In genomic region chr1:17273096-17273495, GRCh38 we compare ENCODE assay signal across 29 cellular contexts. TPM values are rescaled to one million over a fixed set of nuclear protein-coding genes. Genes with fewer than 3 reads are reported as not detected.
"Had no signal": no experiment of that assay in that cellular context is flagged by ENCODE, and none has a peak within 500 bp of the region (broad histone marks: within the 10 kb centered on the region; RNA-seq: fewer than 3 reads in every experiment).

No MANE protein-coding gene starts in this region.

- H3K27me3 ChIP-seq: neutrophil, right atrium auricular region, thyroid gland, upper lobe of left lung, uterus had no signal

- H3K27ac ChIP-seq: dorsolateral prefrontal cortex, heart right ventricle, left ventricle myocardium inferior, neutrophil, right atrium auricular region, suprapubic skin, thyroid gland, upper lobe of left lung, uterus had no signal

- H3K9me3 ChIP-seq: heart right ventricle, left ventricle myocardium inferior, neutrophil, right atrium auricular region, suprapubic skin, thyroid gland, upper lobe of left lung, uterus had no signal

- H3K4me1 ChIP-seq: left ventricle myocardium inferior, right atrium auricular region, thyroid gland, upper lobe of left lung, uterus had no signal

- H3K36me3 ChIP-seq: heart right ventricle, left ventricle myocardium inferior, neutrophil, right atrium auricular region, suprapubic skin, thyroid gland, upper lobe of left lung, uterus had no signal

- ATAC-seq: heart right ventricle; naive thymus-derived CD4-positive, alpha-beta T cell; stimulated activated effector memory CD8-positive, alpha-beta T cell treated with anti-CD3 and anti-CD28 coated beads, Interleukin-12 subunit alpha, Interleukin-12 subunit beta, amount 100 ng/mL, for 72 hours; stimulated activated naive CD8-positive, alpha-beta T cell treated with anti-CD3 and anti-CD28 coated beads, Interleukin-15, Interleukin-2, amounts not matched to agents 100 U/mL and 50 U/mL, for 24 hours had no signal

- DNase-seq: cortex of kidney; dorsolateral prefrontal cortex; effector CD8-positive, alpha-beta T cell; heart right ventricle; immature natural killer cell; left ventricle myocardium inferior; mesenchymal stem cell; midbrain; naive thymus-derived CD4-positive, alpha-beta T cell; nephron progenitor cell; stimulated activated CD4-positive, alpha-beta T cell treated with anti-CD3 and anti-CD28 coated beads, Interleukin-4, amount 100 ng/mL, for 1 hour; stimulated activated CD8-positive, alpha-beta memory T cell treated with anti-CD3 and anti-CD28 coated beads, Interleukin-4, amount 100 ng/mL, for 48 hours; stimulated activated naive CD8-positive, alpha-beta T cell treated with anti-CD3 and anti-CD28 coated beads, Interleukin-15, Interleukin-2, amounts not matched to agents 100 U/mL and 50 U/mL, for 24 hours; thyroid gland; upper lobe of left lung; uterus had no signal

- H3K4me3 ChIP-seq: dorsolateral prefrontal cortex, heart right ventricle, left ventricle myocardium inferior, lung, right atrium auricular region, smooth muscle cell, suprapubic skin, thyroid gland, upper lobe of left lung, uterus had no signal

RNA-seq across cellular contexts. Expression of gene PADI3, which starts 24.2 kb away (rescaled TPM):
- total RNA-seq: cerebellum; dorsolateral prefrontal cortex; fibroblast of lung; frontal cortex; glomerular endothelial cell; heart right ventricle; left ventricle myocardium inferior; lung; naive thymus-derived CD4-positive, alpha-beta T cell; pulmonary artery endothelial cell; right atrium auricular region; smooth muscle cell; thyroid gland; upper lobe of left lung; uterus had no signal
- polyA plus RNA-seq: fibroblast of lung; heart right ventricle; immature natural killer cell; naive thymus-derived CD4-positive, alpha-beta T cell; smooth muscle cell had no signal

RNA-seq across cellular contexts. Expression of gene PADI4, which starts 34.9 kb away (rescaled TPM):
- total RNA-seq: esophagus mucosa, fibroblast of lung, glomerular endothelial cell, osteocyte, pulmonary artery endothelial cell, smooth muscle cell had no signal
- polyA plus RNA-seq: fibroblast of lung, smooth muscle cell had no signal
